ENCODE assay signal across 1 cellular context in genomic region chr9:105637787-105638395, GRCh38.
TF ChIP-seq lines count a peak whose summit lies in the region.

No MANE protein-coding gene starts in this region.

TF ChIP-seq in endothelial cell of umbilical vein, 7 proteins besides CTCF, POLR2A, EP300 and RAD21:
- TF ChIP-seq MYC (IDR thresholded peaks at IDR 0.05; ENCODE audit: low read depth, low read length) = no peak
- TF ChIP-seq FOS (IDR thresholded peaks at IDR 0.05; ENCODE audit: borderline replicate concordance, insufficient read depth, low read length) = no peak
- TF ChIP-seq GATA2 (IDR thresholded peaks at IDR 0.05; ENCODE audit: insufficient read depth, insufficient read length, low read depth, low read length) = no peak
- TF ChIP-seq, protein P1, sequence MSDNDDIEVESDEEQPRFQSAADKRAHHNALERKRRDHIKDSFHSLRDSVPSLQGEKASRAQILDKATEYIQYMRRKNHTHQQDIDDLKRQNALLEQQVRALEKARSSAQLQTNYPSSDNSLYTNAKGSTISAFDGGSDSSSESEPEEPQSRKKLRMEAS (IDR thresholded peaks at IDR 0.05; ENCODE audit: insufficient read depth, insufficient read length) = no peak
- TF ChIP-seq POLR2AphosphoS5 (IDR thresholded peaks at IDR 0.05; ENCODE audit: insufficient read depth, low read depth, low read length) = no peak
- no peak for TF ChIP-seq EZH2 (IDR thresholded peaks at IDR 0.05; ENCODE audit: borderline replicate concordance, low read depth, low read length, severe bottlenecking)
- no peak for TF ChIP-seq JUN (IDR thresholded peaks at IDR 0.05; ENCODE audit: borderline replicate concordance, insufficient read depth, insufficient read length, low read depth)
